ENCODE assay signal across 27 cellular contexts in the genomic region with DNA sequence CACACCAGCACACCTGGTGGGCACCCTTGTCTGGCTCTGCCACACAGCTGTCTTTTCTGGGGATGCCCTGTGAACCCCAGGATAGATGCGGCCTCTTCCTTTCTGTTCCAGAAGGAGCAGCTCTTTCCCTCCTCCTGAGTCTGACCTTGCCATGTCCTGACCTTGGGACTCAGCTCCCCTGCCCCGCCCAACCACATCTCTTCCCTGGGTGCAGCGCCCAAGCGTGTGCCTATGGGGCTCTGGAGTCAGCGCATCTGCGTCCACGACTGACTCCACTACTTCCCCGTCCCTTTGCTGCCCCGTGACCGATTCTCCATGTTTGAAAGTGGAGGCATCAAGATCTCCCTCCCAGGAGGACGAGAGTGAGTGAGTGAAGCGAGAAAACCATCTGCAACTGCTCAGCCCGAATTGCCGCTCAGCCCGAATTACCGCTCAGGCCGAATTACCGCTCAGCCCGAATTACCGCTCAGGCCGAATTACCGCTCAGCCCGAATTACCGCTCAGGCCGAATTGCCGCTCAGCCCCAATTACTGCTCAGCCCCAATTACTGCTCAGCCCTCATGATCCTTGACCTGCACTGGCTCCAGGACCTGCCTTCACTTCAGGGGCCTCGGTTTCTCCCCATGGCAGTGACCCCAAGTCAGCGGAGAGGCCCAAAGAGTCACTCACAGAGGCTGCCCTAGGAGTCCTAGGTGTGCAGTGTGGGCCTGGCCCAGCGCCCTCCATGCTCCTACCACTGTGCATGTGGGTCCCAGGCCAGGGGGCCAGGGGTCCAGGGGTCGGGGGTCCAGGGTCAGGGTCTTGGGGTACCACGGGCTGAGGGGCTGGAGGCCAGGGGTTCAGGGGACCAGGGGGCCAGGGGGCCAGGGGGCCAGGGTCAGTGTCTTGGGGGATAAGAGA.
"Had no signal": no experiment of that assay in that cellular context is flagged by ENCODE, and none has a peak within 500 bp of the region (broad histone marks: within the 10 kb centered on the region; RNA-seq: fewer than 3 reads in every experiment).

No MANE protein-coding gene starts in this region.

- DNase-seq: cerebellar nuclear complex; dorsolateral prefrontal cortex; effector CD4-positive, alpha-beta T cell; foreskin keratinocyte; left colon; natural killer cell; ovary; retina; stimulated activated CD4-positive, alpha-beta T cell treated with anti-CD3 and anti-CD28 coated beads, Interleukin-12 subunit alpha, Interleukin-12 subunit beta, amount 100 ng/mL, for 4 hours; stimulated activated CD4-positive, alpha-beta T cell treated with anti-CD3 and anti-CD28 coated beads, Interleukin-1b, Interleukin-23, amount 100 ng/mL, for 48 hours; stimulated activated CD4-positive, alpha-beta T cell treated with anti-CD3 and anti-CD28 coated beads, Interleukin-4, amount 100 ng/mL, for 24 hours; stimulated activated naive CD8-positive, alpha-beta T cell treated with anti-CD3 and anti-CD28 coated beads, Interleukin-15, Interleukin-2, amounts not matched to agents 100 U/mL and 50 U/mL, for 24 hours; substantia nigra; testis; tibial artery; upper lobe of left lung; uterus had no signal

- H3K4me3 Mint-ChIP-seq: memory B cell; natural killer cell; stimulated activated effector memory CD8-positive, alpha-beta T cell treated with anti-CD3 and anti-CD28 coated beads, Interleukin-12 subunit alpha, Interleukin-12 subunit beta, amount 100 ng/mL, for 72 hours had no signal

- H3K4me1 ChIP-seq: foreskin keratinocyte, testis, uterus had no signal

- H3K36me3 ChIP-seq: esophagus muscularis mucosa, gastroesophageal sphincter, heart left ventricle, ovary, tibial artery, upper lobe of left lung, uterus had no signal

- H3K4me1 Mint-ChIP-seq: stimulated activated effector memory CD8-positive, alpha-beta T cell treated with anti-CD3 and anti-CD28 coated beads, Interleukin-12 subunit alpha, Interleukin-12 subunit beta, amount 100 ng/mL, for 72 hours had no signal

- ATAC-seq: foreskin keratinocyte; gastroesophageal sphincter; heart left ventricle; left colon; sciatic nerve; stimulated activated effector memory CD8-positive, alpha-beta T cell treated with anti-CD3 and anti-CD28 coated beads, Interleukin-12 subunit alpha, Interleukin-12 subunit beta, amount 100 ng/mL, for 72 hours; stimulated activated naive CD8-positive, alpha-beta T cell treated with anti-CD3 and anti-CD28 coated beads, Interleukin-15, Interleukin-2, amounts not matched to agents 100 U/mL and 50 U/mL, for 24 hours had no signal

- H3K4me2 ChIP-seq: hepatocyte, smooth muscle cell had no signal

- H3K9me3 Mint-ChIP-seq: memory B cell; natural killer cell; stimulated activated effector memory CD8-positive, alpha-beta T cell treated with anti-CD3 and anti-CD28 coated beads, Interleukin-12 subunit alpha, Interleukin-12 subunit beta, amount 100 ng/mL, for 72 hours had no signal

- H3K9me3 ChIP-seq: esophagus muscularis mucosa, gastroesophageal sphincter, heart left ventricle, ovary, testis, tibial artery, upper lobe of left lung, uterus had no signal

- H3K27ac Mint-ChIP-seq: memory B cell; natural killer cell; stimulated activated effector memory CD8-positive, alpha-beta T cell treated with anti-CD3 and anti-CD28 coated beads, Interleukin-12 subunit alpha, Interleukin-12 subunit beta, amount 100 ng/mL, for 72 hours had no signal

- H3K27ac ChIP-seq: dorsolateral prefrontal cortex, esophagus muscularis mucosa, foreskin keratinocyte, gastroesophageal sphincter, heart left ventricle, hepatocyte, ovary, testis, tibial artery, upper lobe of left lung, uterus had no signal

- H3K79me2 ChIP-seq: hepatocyte had no signal

- H3K4me3 ChIP-seq: dorsolateral prefrontal cortex, esophagus muscularis mucosa, gastroesophageal sphincter, heart left ventricle, hepatocyte, lung, ovary, smooth muscle cell, testis, tibial artery, upper lobe of left lung, uterus had no signal

- H3K36me3 Mint-ChIP-seq: memory B cell; natural killer cell; stimulated activated effector memory CD8-positive, alpha-beta T cell treated with anti-CD3 and anti-CD28 coated beads, Interleukin-12 subunit alpha, Interleukin-12 subunit beta, amount 100 ng/mL, for 72 hours had no signal

- FAIRE-seq: colon had no signal

- H3K27me3 ChIP-seq: foreskin keratinocyte, hepatocyte, ovary, testis, upper lobe of left lung had no signal

- H2AFZ ChIP-seq: hepatocyte had no signal
